Comparison of ENCODE assay signal across 8 cellular contexts in genomic region chr17:78359936-78360370, GRCh38. TPM values are rescaled to one million over a fixed set of nuclear protein-coding genes. Genes with fewer than 3 reads are reported as not detected.
DNase-seq lines count a peak whose midpoint lies in the region; ATAC-seq and TF ChIP-seq lines count a peak whose summit lies in the region.

SOCS3 (minus strand) TSS chr17:78360077; CDS start chr17:78359095, 982 bp downstream.

- H3K36me3 Mint-ChIP-seq in activated CD4-positive, alpha-beta T cell treated with anti-CD3 and anti-CD28 coated beads for 36 hours (ENCODE audit: low read depth): peaks cover 44% of the 10 kb centered on the region

- H3K4me1 Mint-ChIP-seq in activated CD4-positive, alpha-beta T cell treated with anti-CD3 and anti-CD28 coated beads for 36 hours: peaks cover 44% of the 10 kb centered on the region

- CTCF ChIA-PET in activated CD4-positive, alpha-beta T cell treated with anti-CD3 and anti-CD28 coated beads for 36 hours (lab: Charles Lee): interaction anchor here (0.7 to 3.1 kb wide), 6 partner anchors 10 to 85 kb away, joined by 3 to 9 read pairs (median 5); no protein-coding TSS in a partner anchor

- ATAC-seq in HG03135 (IDR thresholded peaks at IDR 0.05; ENCODE audit: unreplicated experiment) (peak; percentile 38), GM18519 (IDR thresholded peaks at IDR 0.05; ENCODE audit: low FRiP score, unreplicated experiment) (no peak)
- peak; percentile 70 for ATAC-seq in activated CD4-positive, alpha-beta T cell treated with anti-CD3 and anti-CD28 coated beads for 36 hours

- peak within 1 kb of the TSS; percentile 94 for H3K4me3 ChIP-seq in kidney epithelial cell (ENCODE audit: low read depth, low read length)

- H3K27me3 ChIP-seq in kidney epithelial cell (ENCODE audit: control insufficient read depth, insufficient read depth, low read length): no peaks in the 10 kb centered on the region

- H3K27ac Mint-ChIP-seq in activated CD4-positive, alpha-beta T cell treated with anti-CD3 and anti-CD28 coated beads for 36 hours: peak within 1 kb of the TSS; percentile 90

- peaks cover 3% of the 10 kb centered on the region for H3K27me3 Mint-ChIP-seq in activated CD4-positive, alpha-beta T cell treated with anti-CD3 and anti-CD28 coated beads for 36 hours

- no peaks in the 10 kb centered on the region for H3K9me3 Mint-ChIP-seq in activated CD4-positive, alpha-beta T cell treated with anti-CD3 and anti-CD28 coated beads for 36 hours (ENCODE audit: low read depth)

- in situ Hi-C loops in GM13977 (cut with MboI; ENCODE audit: low pct_unique_long_range_greater_than_20kb, low sequenced_read_pairs, unreplicated experiment): no loop called here

- no peak for TF ChIP-seq CTCF in GM13977 (IDR thresholded peaks at IDR 0.05; ENCODE audit: extremely low read depth, insufficient read depth, missing control alignments)
- TF ChIP-seq CTCF in kidney epithelial cell (IDR thresholded peaks at IDR 0.05; ENCODE audit: insufficient read depth, low read length, poor library complexity, severe bottlenecking): no peak

- intact Hi-C loops in activated CD4-positive, alpha-beta T cell treated with anti-CD3 and anti-CD28 coated beads for 36 hours (cut with DNase I, micrococcal nuclease): loop anchor here (1.0 to 5.0 kb wide), 16 partner anchors 17 to 1623 kb away; partner anchors contain the start of genes AFMID (in 1 of the 2), BIRC5 (in 1 of the 2), PGS1 (in 1 of the 2) and SRSF2 (in 1 of the 2)

- peaks cover 6% of the 10 kb centered on the region for H3K36me3 ChIP-seq in kidney epithelial cell (ENCODE audit: control insufficient read depth, insufficient read depth, low read length)

- H3K4me3 Mint-ChIP-seq in activated CD4-positive, alpha-beta T cell treated with anti-CD3 and anti-CD28 coated beads for 36 hours: peak within 1 kb of the TSS; percentile 93

- DNase-seq in GM13977 (ENCODE audit: low spot score) (peak; percentile 95), NCI-H460 (ENCODE audit: extremely low read depth, low read depth) (peak; percentile 98), cerebellum (ENCODE audit: low spot score) (peak; percentile 47), kidney epithelial cell (ENCODE audit: low read depth) (no peak)
- peak; percentile 99 for DNase-seq in activated CD4-positive, alpha-beta T cell treated with anti-CD3 and anti-CD28 coated beads for 36 hours
- peak; percentile 96 to 97 for DNase-seq in stimulated activated CD4-positive, alpha-beta T cell treated with anti-CD3 and anti-CD28 coated beads, Interleukin-15, amount 100 ng/mL, for 1 hour (ENCODE audit: low read depth in 1 of 2, low spot score in 1 of 2)

- POLR2A ChIA-PET in activated CD4-positive, alpha-beta T cell treated with anti-CD3 and anti-CD28 coated beads for 36 hours (lab: Charles Lee): interaction anchor here (0.5 to 3.9 kb wide), 9 partner anchors 10 to 421 kb away, joined by 3 to 64 read pairs (median 5); no protein-coding TSS in a partner anchor

RNA-seq across cellular contexts. Expression of gene SOCS3, which starts in this region (rescaled TPM):
- total RNA-seq in NCI-H460 (2014; rRNA removed; shearing (Covaris generic)): 404 and 479 TPM in 2 replicates
- 239 and 275 TPM in 2 replicates for polyA plus RNA-seq in NCI-H460 (2014; cell fraction: nucleus; rRNA removed)
- total RNA-seq in activated CD4-positive, alpha-beta T cell treated with anti-CD3 and anti-CD28 coated beads for 36 hours: 100 to 1,000 TPM; 150 to 162 TPM
- total RNA-seq in cerebellum (10.7 TPM), kidney epithelial cell (36.0 and 39.2 TPM in 2 replicates)
